ENCODE assay signal across 12 cellular contexts in genomic region chr7:115707684-115708341, GRCh38.
DNase-seq lines count a peak whose midpoint lies in the region; ATAC-seq lines count a peak whose summit lies in the region.
"Had no signal": no experiment of that assay in that cellular context is flagged by ENCODE, and none has a peak within 500 bp of the region (broad histone marks: within the 10 kb centered on the region; RNA-seq: fewer than 3 reads in every experiment).

No MANE protein-coding gene starts in this region.

- no peaks in the 10 kb centered on the region for H3K36me3 Mint-ChIP-seq in activated T-cell treated with anti-CD3 and anti-CD28 coated beads, Interleukin-2, amount 50 U/mL, for 72 hours (ENCODE audit: insufficient read depth in 2 of 2)
- H3K36me3 Mint-ChIP-seq: type B pancreatic cell had no signal

- H3K4me3 Mint-ChIP-seq in activated T-cell treated with anti-CD3 and anti-CD28 coated beads, Interleukin-2, amount 50 U/mL, for 72 hours: no peak overlapping the region
- H3K4me3 Mint-ChIP-seq: activated CD8-positive, alpha-beta T cell treated with anti-CD3 and anti-CD28 coated beads for 36 hours; type B pancreatic cell had no signal

- in situ Hi-C loops in SK-MEL-5 (cut with HindIII; ENCODE audit: low pct_unique_long_range_greater_than_20kb, low sequenced_read_pairs): no loop called here

- no peak for DNase-seq in activated T-cell treated with anti-CD3 and anti-CD28 coated beads, Interleukin-2, amount 50 U/mL, for 72 hours
- no peak for DNase-seq in activated T-cell treated with anti-CD3 and anti-CD28 coated beads, Interleukin-2, amount 50 U/mL, for 1 hour
- DNase-seq in NCI-H2081 (lab: John Stamatoyannopoulos, UW): peak; percentile 91 to 98
- DNase-seq in SK-MEL-5 (ENCODE audit: low read depth, low spot score): peak; percentile 13
- DNase-seq in renal cortical epithelial cell (ENCODE audit: low read depth): peak; percentile 65
- DNase-seq: activated gamma-delta T cell; stimulated activated CD4-positive, alpha-beta T cell treated with anti-CD3 and anti-CD28 coated beads, Interleukin-15, amount 100 ng/mL, for 24 hours had no signal

- no peaks in the 10 kb centered on the region for H3K9me3 Mint-ChIP-seq in activated T-cell treated with anti-CD3 and anti-CD28 coated beads, Interleukin-2, amount 50 U/mL, for 72 hours
- H3K9me3 Mint-ChIP-seq: activated CD8-positive, alpha-beta T cell treated with anti-CD3 and anti-CD28 coated beads for 36 hours; type B pancreatic cell had no signal

- no peaks in the 10 kb centered on the region for H3K4me1 Mint-ChIP-seq in activated T-cell treated with anti-CD3 and anti-CD28 coated beads, Interleukin-2, amount 50 U/mL, for 72 hours (ENCODE audit: low read depth)

- H3K27me3 Mint-ChIP-seq in activated T-cell treated with anti-CD3 and anti-CD28 coated beads, Interleukin-2, amount 50 U/mL, for 72 hours (ENCODE audit: low read depth): no peaks in the 10 kb centered on the region
- H3K27me3 Mint-ChIP-seq: activated CD8-positive, alpha-beta T cell treated with anti-CD3 and anti-CD28 coated beads for 36 hours had no signal

- ATAC-seq in activated T-cell treated with anti-CD3 and anti-CD28 coated beads, Interleukin-2, amount 50 U/mL, for 72 hours (replicated peaks in 1 of 2): no peak
- no peak for ATAC-seq in GM19023 (IDR thresholded peaks at IDR 0.05; ENCODE audit: unreplicated experiment)
- no peak for ATAC-seq in activated CD4-positive, CD25-positive, alpha-beta regulatory T cell treated with anti-CD3 and anti-CD28 coated beads, Interleukin-2, amount 50 U/mL, for 24 hours
- no peak for ATAC-seq in HG03342 (IDR thresholded peaks at IDR 0.05; ENCODE audit: unreplicated experiment)

- H3K27ac Mint-ChIP-seq in activated T-cell treated with anti-CD3 and anti-CD28 coated beads, Interleukin-2, amount 50 U/mL, for 72 hours: peak overlapping the region; percentile 70
- H3K27ac Mint-ChIP-seq: activated CD8-positive, alpha-beta T cell treated with anti-CD3 and anti-CD28 coated beads for 36 hours; type B pancreatic cell had no signal

Comparison
In these comparisons a context has a peak if more than half of its experiments do, and no peak if none do; other contexts are left out.
1. DNase-seq: peak in NCI-H2081 (2 of 2), SK-MEL-5 (single experiment) and renal cortical epithelial cell (single experiment); none in activated T-cell treated with anti-CD3 and anti-CD28 coated beads, Interleukin-2, amount 50 U/mL, for 72 hours (0 of 2) and activated T-cell treated with anti-CD3 and anti-CD28 coated beads, Interleukin-2, amount 50 U/mL, for 1 hour (single experiment).